1 cellular context compared by ENCODE assay signal in the genomic region with DNA sequence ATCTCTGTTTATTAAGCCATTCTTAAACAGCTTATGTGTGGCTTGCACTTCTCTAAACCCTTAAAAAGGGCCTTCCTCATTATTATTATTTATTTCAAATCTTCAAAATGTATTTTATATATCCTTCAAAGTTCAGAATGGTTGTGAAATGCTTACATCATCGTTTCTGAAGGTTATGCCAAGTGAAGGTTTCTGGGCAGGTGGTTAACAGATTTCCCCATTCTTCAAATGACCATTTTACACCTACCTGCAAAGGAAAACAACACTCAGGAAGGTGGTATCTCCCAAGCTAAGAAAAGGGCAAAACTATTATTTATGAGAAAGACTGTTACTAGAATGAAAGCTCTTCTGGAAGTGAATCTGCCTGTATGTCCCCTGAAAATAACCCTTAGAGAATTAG.
TF ChIP-seq lines count a peak whose summit lies in the region.

No MANE protein-coding gene starts in this region.

TF ChIP-seq in HepG2, 621 proteins besides CTCF, POLR2A, EP300 and RAD21:
- TF ChIP-seq PHF5A (CRISPR knock-in tag; IDR thresholded peaks at IDR 0.05; ENCODE audit: low read depth, unreplicated experiment), result no peak
- TF ChIP-seq, protein P1, sequence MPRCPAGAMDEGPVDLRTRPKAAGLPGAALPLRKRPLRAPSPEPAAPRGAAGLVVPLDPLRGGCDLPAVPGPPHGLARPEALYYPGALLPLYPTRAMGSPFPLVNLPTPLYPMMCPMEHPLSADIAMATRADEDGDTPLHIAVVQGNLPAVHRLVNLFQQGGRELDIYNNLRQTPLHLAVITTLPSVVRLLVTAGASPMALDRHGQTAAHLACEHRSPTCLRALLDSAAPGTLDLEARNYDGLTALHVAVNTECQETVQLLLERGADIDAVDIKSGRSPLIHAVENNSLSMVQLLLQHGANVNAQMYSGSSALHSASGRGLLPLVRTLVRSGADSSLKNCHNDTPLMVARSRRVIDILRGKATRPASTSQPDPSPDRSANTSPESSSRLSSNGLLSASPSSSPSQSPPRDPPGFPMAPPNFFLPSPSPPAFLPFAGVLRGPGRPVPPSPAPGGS (CRISPR knock-in tag; IDR thresholded peaks at IDR 0.05), result no peak
- no peak for TF ChIP-seq HNRNPLL (IDR thresholded peaks at IDR 0.05; ENCODE audit: low read depth, low read length, poor library complexity, severe bottlenecking)
- no peak for TF ChIP-seq HNRNPK (IDR thresholded peaks at IDR 0.05; ENCODE audit: low read depth, low read length, poor library complexity, severe bottlenecking)
- no peak for TF ChIP-seq TOE1 (CRISPR knock-in tag; IDR thresholded peaks at IDR 0.05)
- no peak for TF ChIP-seq KLF13 (CRISPR knock-in tag; IDR thresholded peaks at IDR 0.05)
- no peak for TF ChIP-seq SRSF9 (IDR thresholded peaks at IDR 0.05; ENCODE audit: borderline replicate concordance, insufficient read depth, low read depth, low read length, poor library complexity, severe bottlenecking)
- TF ChIP-seq ZNF547 (CRISPR knock-in tag; IDR thresholded peaks at IDR 0.05), result no peak
- TF ChIP-seq MAFF (IDR thresholded peaks at IDR 0.05; ENCODE audit: low read depth, low read length), result peak; percentile 46; the same call in 1 of the 2 replicates
- peak; percentile 62 to 76 for TF ChIP-seq MAFK (conservative IDR thresholded peaks at IDR 0.05 in 1 of 2, IDR thresholded peaks at IDR 0.05 in 1 of 2; ENCODE audit: low read length in 2 of 2)
